13 cellular contexts compared by ENCODE assay signal in genomic region chr10:13956826-13957225, GRCh38.
A peak's percentile ranks its signal among the peaks of the same experiment; 100 is the strongest.
DNase-seq lines count a peak whose midpoint lies in the region; ATAC-seq, FAIRE-seq and TF ChIP-seq lines count a peak whose summit lies in the region.
"Had no signal": no experiment of that assay in that cellular context is flagged by ENCODE, and none has a peak within 500 bp of the region (broad histone marks: within the 10 kb centered on the region; RNA-seq: fewer than 3 reads in every experiment).

No MANE protein-coding gene starts in this region.

- DNase-seq in HCEC 1CT (peak; percentile 74), fibroblast of lung (ENCODE audit: low read depth in 2 of 2) (peak in 1 of 2 donors; percentile 94), lung (ENCODE audit: low spot score) (peak; percentile 61), stromal cell of bone marrow (ENCODE audit: low read depth) (peak; percentile 80), NCI-H1417 treated with DMSO at 0.1 percent for 48 hours (lab: John Stamatoyannopoulos, UW) (no peak), GM12891 (ENCODE audit: insufficient read length, low spot score) (no peak)
- DNase-seq: Calu3, NCI-H1694, retina, RPMI8226 had no signal

- no peaks in the 10 kb centered on the region for H3K9me3 ChIP-seq in fibroblast of lung (ENCODE audit: control insufficient read depth, insufficient read depth, low read depth, low read length)
- no peaks in the 10 kb centered on the region for H3K9me3 ChIP-seq in lung (ENCODE audit: control insufficient read depth in 2 of 2, insufficient read depth in 1 of 2, low read length in 1 of 2)

- peak overlapping the region; percentile 58 for H3K4me2 ChIP-seq in fibroblast of lung (ENCODE audit: extremely low read depth, insufficient read depth, low read length)

- no peak overlapping the region for H3K4me3 ChIP-seq in fibroblast of lung (replicated peaks in 1 of 4; ENCODE audit: control extremely low read depth in 1 of 4, insufficient read depth in 1 of 4, low read depth in 3 of 4, low read length in 4 of 4)
- no peak overlapping the region for H3K4me3 ChIP-seq in lung

- WGBS in lung, 2 donors, result 53 to 64% methylated on average over 8 of the region's 8 CpGs

- no peak for TF ChIP-seq POLR2A in GM12891 (IDR thresholded peaks at IDR 0.05; ENCODE audit: low read depth, low read length)

- H3K27ac ChIP-seq in fibroblast of lung (ENCODE audit: insufficient read depth, low read length), result peak overlapping the region; percentile 54
- H3K27ac ChIP-seq in lung (ENCODE audit: low read depth in 1 of 2, low read length in 1 of 2), result peak overlapping the region; percentile 17 to 57
- H3K27ac ChIP-seq: VCaP had no signal

- H3K27me3 ChIP-seq in fibroblast of lung (ENCODE audit: control insufficient read depth, insufficient read depth, low read length) (no peaks in the 10 kb centered on the region), lung (ENCODE audit: control insufficient read depth, insufficient read depth) (no peaks in the 10 kb centered on the region)

- H3K79me2 ChIP-seq in fibroblast of lung (ENCODE audit: control insufficient read depth, insufficient read depth, low read length), result no peaks in the 10 kb centered on the region

- TF ChIP-seq CTCF in fibroblast of lung (conservative IDR thresholded peaks at IDR 0.05 in 1 of 2, IDR thresholded peaks at IDR 0.05 in 1 of 2; ENCODE audit: low read depth in 1 of 2, low read length in 2 of 2) (peak; percentile 73 to 75), lung (IDR thresholded peaks at IDR 0.05; ENCODE audit: control extremely low read depth, extremely low read depth) (peak; percentile 14)

- H4K20me1 ChIP-seq in fibroblast of lung (ENCODE audit: control insufficient read depth, extremely low read depth, insufficient read depth, low read length), result no peaks in the 10 kb centered on the region

- no peaks in the 10 kb centered on the region for H3K36me3 ChIP-seq in fibroblast of lung (ENCODE audit: control insufficient read depth, insufficient read depth, low read length)
- H3K36me3 ChIP-seq in lung (ENCODE audit: control insufficient read depth in 2 of 2, insufficient read depth in 2 of 2, low read length in 2 of 2), result no peaks in the 10 kb centered on the region

- peak overlapping the region; percentile 57 for H2AFZ ChIP-seq in fibroblast of lung (ENCODE audit: low read length)

- no peak for FAIRE-seq in GM12891 (lab: Jason Lieb, UNC)

- ATAC-seq in lung (ENCODE audit: insufficient read depth, low FRiP score) (peak; percentile 68), HG02885 (IDR thresholded peaks at IDR 0.05; ENCODE audit: poor library complexity, unreplicated experiment) (no peak), GM18861 (IDR thresholded peaks at IDR 0.05; ENCODE audit: unreplicated experiment) (no peak)

- peak overlapping the region; percentile 32 for H3K9ac ChIP-seq in fibroblast of lung (ENCODE audit: insufficient read depth, low read length)

- H3K4me1 ChIP-seq in fibroblast of lung (ENCODE audit: control insufficient read depth, extremely low read depth, insufficient read depth, low read length) (peaks cover 21% of the 10 kb centered on the region), lung (ENCODE audit: control insufficient read depth in 2 of 2, insufficient read depth in 2 of 2, low read length in 2 of 2) (peaks cover 0 to 7% of the 10 kb centered on the region in 2 donors)

TF ChIP-seq in GM12891, 5 proteins besides CTCF, POLR2A, EP300 and RAD21:
- TF ChIP-seq POU2F2 (IDR thresholded peaks at IDR 0.05; ENCODE audit: low read depth, low read length), result no peak
- TF ChIP-seq TAF1 (IDR thresholded peaks at IDR 0.05; ENCODE audit: low read depth, low read length), result no peak
- TF ChIP-seq PAX5 (IDR thresholded peaks at IDR 0.05; ENCODE audit: insufficient read depth, low read length, severe bottlenecking), result no peak

Comparison
In these comparisons a context has a peak if more than half of its experiments do, and no peak if none do; other contexts are left out.
1. DNase-seq: peak in HCEC 1CT (single experiment), lung (single experiment) and stromal cell of bone marrow (single experiment); none in NCI-H1417 treated with DMSO at 0.1 percent for 48 hours (single experiment) and GM12891 (single experiment).